In genomic region chr17:79658811-79659207, GRCh38 we compare ENCODE assay signal across 10 cellular contexts. TPM values are rescaled to one million over a fixed set of nuclear protein-coding genes. Genes with fewer than 3 reads are reported as not detected.
DNase-seq lines count a peak whose midpoint lies in the region; ATAC-seq and TF ChIP-seq lines count a peak whose summit lies in the region.
"Had no signal": no experiment of that assay in that cellular context is flagged by ENCODE, and none has a peak within 500 bp of the region (broad histone marks: within the 10 kb centered on the region; RNA-seq: fewer than 3 reads in every experiment).

No MANE protein-coding gene starts in this region.

- H3K27me3 ChIP-seq in OCI-LY3 (ENCODE audit: low read depth, low read length), result peaks cover 37% of the 10 kb centered on the region
- no peaks in the 10 kb centered on the region for H3K27me3 ChIP-seq in foreskin keratinocyte
- no peaks in the 10 kb centered on the region for H3K27me3 ChIP-seq in smooth muscle cell (ENCODE audit: low read depth)
- peaks cover 0 to 31% of the 10 kb centered on the region in 2 donors for H3K27me3 ChIP-seq in tibial nerve
- H3K27me3 ChIP-seq: BLaER1 treated with 17β-estradiol and CSF1 and Interleukin-3, amounts not matched to agents 10 nM and 100 nM had no signal

- H3K4me1 ChIP-seq in OCI-LY3 (ENCODE audit: low read length) (no peaks in the 10 kb centered on the region), foreskin keratinocyte (no peaks in the 10 kb centered on the region), smooth muscle cell (ENCODE audit: low read depth) (no peaks in the 10 kb centered on the region), tibial nerve (no peaks in the 10 kb centered on the region)

- ATAC-seq in foreskin keratinocyte, result no peak

- H3K79me2 ChIP-seq in OCI-LY3 (ENCODE audit: low read length) (no peaks in the 10 kb centered on the region), smooth muscle cell (ENCODE audit: low read depth) (no peaks in the 10 kb centered on the region)

- DNase-seq in SIG-M5 treated with dmso at 0.1 percent for 504 hours (lab: John Stamatoyannopoulos, UW; ENCODE audit: unreplicated experiment), result peak; percentile 10
- no peak for DNase-seq in SIG-M5 (lab: John Stamatoyannopoulos, UW)
- no peak for DNase-seq in foreskin keratinocyte
- DNase-seq in smooth muscle cell (lab: John Stamatoyannopoulos, UW; ENCODE audit: unreplicated experiment), result no peak
- no peak for DNase-seq in GM19238 (ENCODE audit: insufficient read length, low spot score)
- DNase-seq in tibial nerve (ENCODE audit: low spot score in 2 of 2), result no peak
- DNase-seq in stimulated activated naive CD4-positive, alpha-beta T cell treated with Interleukin-2 at 50 U/mL for 16 hours (lab: John Stamatoyannopoulos, UW), result no peak

- no peaks in the 10 kb centered on the region for H3K9me3 ChIP-seq in OCI-LY3 (ENCODE audit: insufficient read depth, low read length)
- H3K9me3 ChIP-seq in smooth muscle cell (replicated peaks; ENCODE audit: low read depth), result no peaks in the 10 kb centered on the region
- H3K9me3 ChIP-seq in tibial nerve, result peaks cover 0 to 23% (median 0%) of the 10 kb centered on the region in 4 donors

- TF ChIP-seq POLR2A in tibial nerve (IDR thresholded peaks at IDR 0.05), result no peak

- H4K20me1 ChIP-seq in OCI-LY3 (ENCODE audit: insufficient read depth, low read length), result no peaks in the 10 kb centered on the region
- H4K20me1 ChIP-seq in smooth muscle cell (ENCODE audit: low read depth), result no peaks in the 10 kb centered on the region
- H4K20me1 ChIP-seq: BLaER1 treated with 17β-estradiol and CSF1 and Interleukin-3, amounts not matched to agents 10 nM and 100 nM had no signal

- no peak for TF ChIP-seq EP300 in tibial nerve (IDR thresholded peaks at IDR 0.05)

- H3K9ac ChIP-seq in OCI-LY3 (ENCODE audit: low read length), result no peak overlapping the region
- no peak overlapping the region for H3K9ac ChIP-seq in smooth muscle cell (ENCODE audit: low read depth)
- H3K9ac ChIP-seq: BLaER1 treated with 17β-estradiol and CSF1 and Interleukin-3, amounts not matched to agents 10 nM and 100 nM had no signal

- H3K36me3 ChIP-seq in OCI-LY3 (replicated peaks; ENCODE audit: low read depth, low read length), result no peaks in the 10 kb centered on the region
- H3K36me3 ChIP-seq in smooth muscle cell (ENCODE audit: low read depth), result no peaks in the 10 kb centered on the region
- no peaks in the 10 kb centered on the region for H3K36me3 ChIP-seq in tibial nerve
- H3K36me3 ChIP-seq: BLaER1 treated with 17β-estradiol and CSF1 and Interleukin-3, amounts not matched to agents 10 nM and 100 nM had no signal

- H2AFZ ChIP-seq in OCI-LY3 (ENCODE audit: low read depth, low read length) (no peak overlapping the region), smooth muscle cell (ENCODE audit: low read depth) (no peak overlapping the region)

- H3K27ac ChIP-seq in OCI-LY3 (ENCODE audit: low read length), result no peak overlapping the region
- no peak overlapping the region for H3K27ac ChIP-seq in foreskin keratinocyte
- no peak overlapping the region for H3K27ac ChIP-seq in smooth muscle cell (ENCODE audit: low read depth)
- H3K27ac ChIP-seq in tibial nerve, result no peak overlapping the region
- H3K27ac ChIP-seq: BLaER1 treated with 17β-estradiol and CSF1 and Interleukin-3, amounts not matched to agents 10 nM and 100 nM; SK-N-MC had no signal

- WGBS in smooth muscle cell (ENCODE audit: low lambda C conversion rate), result 21% methylated on average over 11 of the region's 11 CpGs
- 7 to 14% methylated on average over 11 of the region's 11 CpGs for WGBS in tibial nerve, 2 donors

- no peaks in the 10 kb centered on the region for H3F3A ChIP-seq in smooth muscle cell (ENCODE audit: low read depth)

- H3K4me2 ChIP-seq in OCI-LY3 (ENCODE audit: low read length) (no peak overlapping the region), smooth muscle cell (no peak overlapping the region)
- H3K4me2 ChIP-seq: BLaER1 treated with 17β-estradiol and CSF1 and Interleukin-3, amounts not matched to agents 10 nM and 100 nM had no signal

- TF ChIP-seq CTCF in OCI-LY3 (IDR thresholded peaks at IDR 0.05; ENCODE audit: low read depth, low read length), result peak; percentile 24
- peak; percentile 25 for TF ChIP-seq CTCF in foreskin keratinocyte (conservative IDR thresholded peaks at IDR 0.05)
- TF ChIP-seq CTCF in smooth muscle cell (IDR thresholded peaks at IDR 0.05; ENCODE audit: borderline replicate concordance, insufficient read depth, poor library complexity, severe bottlenecking), result peak; percentile 36
- TF ChIP-seq CTCF in tibial nerve (IDR thresholded peaks at IDR 0.05), result no peak

- H3K4me3 ChIP-seq in OCI-LY3 (ENCODE audit: low read length) (no peak overlapping the region), smooth muscle cell (no peak overlapping the region), tibial nerve (no peak overlapping the region)
- H3K4me3 ChIP-seq: BLaER1 treated with 17β-estradiol and CSF1 and Interleukin-3, amounts not matched to agents 10 nM and 100 nM; SK-N-MC had no signal

RNA-seq across cellular contexts. Expression of gene RBFOX3, which starts 48.0 kb away (rescaled TPM):
- total RNA-seq in foreskin keratinocyte, result not detected in 2 replicates
- polyA plus RNA-seq in foreskin keratinocyte, result not detected in 2 replicates
- total RNA-seq in smooth muscle cell, result not detected in 2 replicates
- 0.16 and 0.39 TPM in 2 replicates for polyA plus RNA-seq in smooth muscle cell
- not detected for total RNA-seq in tibial nerve

Comparison
In these comparisons a context has a peak if more than half of its experiments do, and no peak if none do; other contexts are left out.
1. CTCF ChIP-seq: peak in OCI-LY3 (single experiment), foreskin keratinocyte (single experiment) and smooth muscle cell (single experiment); none in tibial nerve (0 of 5).